Comparison of ENCODE assay signal across 7 cellular contexts in the genomic region with DNA sequence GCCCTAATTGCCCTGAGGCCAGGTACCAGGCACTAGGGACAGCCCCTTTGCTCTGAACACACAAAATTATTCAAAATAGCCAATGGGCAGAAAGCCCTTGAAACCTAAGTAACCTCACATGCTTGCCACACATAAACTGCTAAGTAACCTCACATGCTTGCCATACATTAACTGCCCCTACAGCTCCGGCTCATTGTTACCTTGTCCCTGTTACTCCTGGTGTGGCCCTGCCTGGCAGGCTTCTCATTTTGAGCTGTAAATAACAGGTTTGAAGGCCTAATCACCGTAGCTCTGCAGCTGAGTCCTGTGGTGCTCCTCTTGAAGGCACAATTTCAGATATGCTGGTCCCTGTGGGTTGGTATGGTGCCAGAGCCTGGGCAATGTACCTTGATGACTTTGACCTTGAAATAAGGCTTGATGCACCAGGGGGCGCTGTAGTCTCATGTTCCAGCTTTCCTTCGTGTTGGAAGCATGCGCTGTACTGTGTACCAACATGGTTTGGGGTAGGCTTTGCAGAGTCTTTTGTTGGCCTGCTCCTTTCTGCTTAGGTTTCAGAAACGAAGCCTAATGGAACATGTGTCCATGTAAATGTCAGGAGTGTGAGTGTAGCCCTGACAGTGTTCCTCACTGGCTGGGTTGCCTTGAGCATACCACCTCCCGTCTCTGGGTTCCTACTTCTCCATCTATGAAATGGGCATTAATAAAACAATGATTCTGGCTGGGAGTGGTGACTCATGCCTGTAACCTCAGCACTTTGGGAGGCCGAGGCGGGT. TPM values are rescaled to one million over a fixed set of nuclear protein-coding genes. Genes with fewer than 3 reads are reported as not detected.
A peak's percentile ranks its signal among the peaks of the same experiment; 100 is the strongest.
DNase-seq lines count a peak whose midpoint lies in the region; ATAC-seq and TF ChIP-seq lines count a peak whose summit lies in the region.

No MANE protein-coding gene starts in this region.

- H3K9me3 ChIP-seq in hepatocyte (ENCODE audit: low read depth) (no peaks in the 10 kb centered on the region), smooth muscle cell (replicated peaks; ENCODE audit: low read depth) (no peaks in the 10 kb centered on the region)

- H3K79me2 ChIP-seq in hepatocyte: no peaks in the 10 kb centered on the region
- no peaks in the 10 kb centered on the region for H3K79me2 ChIP-seq in smooth muscle cell (ENCODE audit: low read depth)

- H3K4me1 ChIP-seq in hepatocyte (ENCODE audit: insufficient read depth) (no peaks in the 10 kb centered on the region), smooth muscle cell (ENCODE audit: low read depth) (no peaks in the 10 kb centered on the region)

- no peaks in the 10 kb centered on the region for H3K36me3 Mint-ChIP-seq in activated naive CD8-positive, alpha-beta T cell treated with anti-CD3 and anti-CD28 coated beads, Interleukin-2, amount 50 U/mL, for 24 hours (ENCODE audit: low read depth)

- H2AFZ ChIP-seq in hepatocyte (no peak overlapping the region), smooth muscle cell (ENCODE audit: low read depth) (no peak overlapping the region)

- no peaks in the 10 kb centered on the region for H3K9me3 Mint-ChIP-seq in activated naive CD8-positive, alpha-beta T cell treated with anti-CD3 and anti-CD28 coated beads, Interleukin-2, amount 50 U/mL, for 24 hours

- no peaks in the 10 kb centered on the region for H3K9me2 ChIP-seq in hepatocyte (replicated peaks; ENCODE audit: insufficient read depth)

- TF ChIP-seq CTCF in GM12872 (IDR thresholded peaks at IDR 0.05; ENCODE audit: insufficient read depth, low read depth, low read length) (peak; percentile 83), hepatocyte (IDR thresholded peaks at IDR 0.05; ENCODE audit: poor library complexity) (peak; percentile 72), smooth muscle cell (IDR thresholded peaks at IDR 0.05; ENCODE audit: borderline replicate concordance, insufficient read depth, poor library complexity, severe bottlenecking) (peak; percentile 67)

- H3K27me3 ChIP-seq in hepatocyte (no peaks in the 10 kb centered on the region), smooth muscle cell (ENCODE audit: low read depth) (peaks cover 3% of the 10 kb centered on the region)

- no peaks in the 10 kb centered on the region for H3F3A ChIP-seq in smooth muscle cell (ENCODE audit: low read depth)

- H3K4me3 Mint-ChIP-seq in activated naive CD8-positive, alpha-beta T cell treated with anti-CD3 and anti-CD28 coated beads, Interleukin-2, amount 50 U/mL, for 24 hours: no peak overlapping the region

- H3K4me3 ChIP-seq in hepatocyte: no peak overlapping the region
- H3K4me3 ChIP-seq in smooth muscle cell: no peak overlapping the region

- H3K27me3 Mint-ChIP-seq in activated naive CD8-positive, alpha-beta T cell treated with anti-CD3 and anti-CD28 coated beads, Interleukin-2, amount 50 U/mL, for 24 hours: peaks cover 3% of the 10 kb centered on the region

- WGBS in hepatocyte (ENCODE audit: low lambda C conversion rate, missing lambda C conversion rate): 50% methylated on average over 9 of the region's 9 CpGs
- WGBS in smooth muscle cell (ENCODE audit: low lambda C conversion rate): 45% methylated on average over 9 of the region's 9 CpGs

- no peaks in the 10 kb centered on the region for H4K20me1 ChIP-seq in hepatocyte (ENCODE audit: insufficient read depth, poor library complexity, severe bottlenecking)
- H4K20me1 ChIP-seq in smooth muscle cell (ENCODE audit: low read depth): no peaks in the 10 kb centered on the region

- peak; percentile 63 for DNase-seq in NCI-H1105 (lab: John Stamatoyannopoulos, UW)
- peak; percentile 84 for DNase-seq in T follicular helper cell (ENCODE audit: low read depth)
- DNase-seq in activated naive CD8-positive, alpha-beta T cell treated with anti-CD3 and anti-CD28 coated beads, Interleukin-2, amount 50 U/mL, for 24 hours: peak; percentile 96
- DNase-seq in hepatocyte (ENCODE audit: low spot score): peak; percentile 88
- DNase-seq in smooth muscle cell (lab: John Stamatoyannopoulos, UW; ENCODE audit: unreplicated experiment): peak; percentile 29

- H3K4me2 ChIP-seq in hepatocyte: no peak overlapping the region
- no peak overlapping the region for H3K4me2 ChIP-seq in smooth muscle cell

- peak overlapping the region; percentile 54 for H3K27ac Mint-ChIP-seq in activated naive CD8-positive, alpha-beta T cell treated with anti-CD3 and anti-CD28 coated beads, Interleukin-2, amount 50 U/mL, for 24 hours

- peak; percentile 87 for ATAC-seq in HG02571 (IDR thresholded peaks at IDR 0.05; ENCODE audit: unreplicated experiment)
- peak; percentile 93 for ATAC-seq in activated naive CD8-positive, alpha-beta T cell treated with anti-CD3 and anti-CD28 coated beads, Interleukin-2, amount 50 U/mL, for 24 hours

- H3K36me3 ChIP-seq in hepatocyte (replicated peaks; ENCODE audit: insufficient read depth, low read depth): no peaks in the 10 kb centered on the region
- no peaks in the 10 kb centered on the region for H3K36me3 ChIP-seq in smooth muscle cell (ENCODE audit: low read depth)

- no peak overlapping the region for H3K9ac ChIP-seq in smooth muscle cell (ENCODE audit: low read depth)

- H3K27ac ChIP-seq in hepatocyte (no peak overlapping the region), smooth muscle cell (ENCODE audit: low read depth) (no peak overlapping the region)

- H3K4me1 Mint-ChIP-seq in activated naive CD8-positive, alpha-beta T cell treated with anti-CD3 and anti-CD28 coated beads, Interleukin-2, amount 50 U/mL, for 24 hours: peaks cover 41% of the 10 kb centered on the region

RNA-seq across cellular contexts. Expression of a gene that starts 3.8 kb away (rescaled TPM):
- total RNA-seq in hepatocyte (0.13 TPM in 1 of 2 replicates, not detected in the other), smooth muscle cell (not detected in 2 replicates)
- polyA plus RNA-seq in hepatocyte (not detected in 2 replicates), smooth muscle cell (0.13 TPM in 1 of 2 replicates, not detected in the other)

Comparison
In these comparisons a context has a peak if more than half of its experiments do, and no peak if none do; other contexts are left out.
1. DNase-seq: peak in every context shown above with its lines; median percentile 96 in activated naive CD8-positive, alpha-beta T cell treated with anti-CD3 and anti-CD28 coated beads, Interleukin-2, amount 50 U/mL, for 24 hours; 88 in hepatocyte; 84 in T follicular helper cell; 63 in NCI-H1105; 29 in smooth muscle cell.